15 cellular contexts compared by ENCODE assay signal in the genomic region with DNA sequence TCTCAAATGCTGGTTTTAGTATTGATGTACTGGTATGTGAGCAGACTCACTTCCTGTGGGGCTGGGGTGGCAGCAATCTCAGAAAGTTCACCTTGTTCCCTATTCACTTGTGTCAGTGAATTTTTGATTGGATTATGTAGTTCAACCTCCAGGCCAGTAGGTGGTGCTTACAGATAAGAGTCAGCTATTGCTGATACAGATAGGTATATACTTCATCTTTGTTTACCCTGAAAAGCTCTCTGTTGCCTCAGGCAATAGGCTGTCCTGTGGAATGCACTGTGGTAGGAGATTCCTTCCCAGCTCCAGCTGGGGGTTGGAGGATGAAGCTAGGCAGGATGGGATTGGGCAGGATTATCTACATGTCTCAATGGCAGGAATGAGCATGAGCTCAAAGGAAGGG.
DNase-seq lines count a peak whose midpoint lies in the region; ATAC-seq and TF ChIP-seq lines count a peak whose summit lies in the region.
"Had no signal": no experiment of that assay in that cellular context is flagged by ENCODE, and none has a peak within 500 bp of the region (broad histone marks: within the 10 kb centered on the region; RNA-seq: fewer than 3 reads in every experiment).

No MANE protein-coding gene starts in this region.

- H2AFZ ChIP-seq in MM.1S (ENCODE audit: low read length): no peak overlapping the region
- H2AFZ ChIP-seq: hepatocyte had no signal

- H3K36me3 Mint-ChIP-seq in endodermal cell (ENCODE audit: low read depth): no peaks in the 10 kb centered on the region
- H3K36me3 Mint-ChIP-seq in T-helper 2 cell treated with Interferon-gamma antibody and Interleukin-4, amounts not matched to agents 5 μg/mL and 100 μg/mL, for 36 hours (ENCODE audit: low read depth): no peaks in the 10 kb centered on the region
- H3K36me3 Mint-ChIP-seq: memory B cell had no signal

- H3K4me3 ChIP-seq in MM.1S (ENCODE audit: low read length) (no peak overlapping the region), endodermal cell (ENCODE audit: low read length) (no peak overlapping the region)
- H3K4me3 ChIP-seq: hepatocyte, thoracic aorta had no signal

- H3K4me3 Mint-ChIP-seq in endodermal cell: no peak overlapping the region
- no peak overlapping the region for H3K4me3 Mint-ChIP-seq in T-helper 2 cell treated with Interferon-gamma antibody and Interleukin-4, amounts not matched to agents 5 μg/mL and 100 μg/mL, for 36 hours
- H3K4me3 Mint-ChIP-seq: memory B cell had no signal

- peaks cover 18% of the 10 kb centered on the region for H3K9me3 Mint-ChIP-seq in endodermal cell
- H3K9me3 Mint-ChIP-seq in T-helper 2 cell treated with Interferon-gamma antibody and Interleukin-4, amounts not matched to agents 5 μg/mL and 100 μg/mL, for 36 hours: peaks cover 33% of the 10 kb centered on the region

- no peak overlapping the region for H3K4me2 ChIP-seq in MM.1S (ENCODE audit: low read depth, low read length)
- H3K4me2 ChIP-seq: hepatocyte had no signal

- intact Hi-C loops in posterior vena cava (cut with DNase I): no loop called here

- H3K4me1 ChIP-seq in MM.1S (ENCODE audit: low read length) (peaks cover 8% of the 10 kb centered on the region), endodermal cell (ENCODE audit: control insufficient read depth, insufficient read depth, low read length) (no peaks in the 10 kb centered on the region)

- no peaks in the 10 kb centered on the region for H4K20me1 ChIP-seq in MM.1S (ENCODE audit: insufficient read depth, low read length)

- no peaks in the 10 kb centered on the region for H3K4me1 Mint-ChIP-seq in endodermal cell
- no peaks in the 10 kb centered on the region for H3K4me1 Mint-ChIP-seq in T-helper 2 cell treated with Interferon-gamma antibody and Interleukin-4, amounts not matched to agents 5 μg/mL and 100 μg/mL, for 36 hours (ENCODE audit: low read depth)
- H3K4me1 Mint-ChIP-seq: memory B cell had no signal

- no peak overlapping the region for H3K27ac ChIP-seq in C4-2B
- H3K27ac ChIP-seq in MM.1S (ENCODE audit: low read length): no peak overlapping the region
- H3K27ac ChIP-seq in endodermal cell (ENCODE audit: low read depth, low read length): no peak overlapping the region
- H3K27ac ChIP-seq: hepatocyte, thoracic aorta had no signal

- H3K36me3 ChIP-seq in MM.1S (replicated peaks; ENCODE audit: insufficient read depth, low read length) (no peaks in the 10 kb centered on the region), endodermal cell (ENCODE audit: control insufficient read depth, insufficient read depth, low read length) (no peaks in the 10 kb centered on the region)
- H3K36me3 ChIP-seq: thoracic aorta had no signal

- H3K9ac ChIP-seq in MM.1S (ENCODE audit: low read length): no peak overlapping the region
- no peak overlapping the region for H3K9ac ChIP-seq in endodermal cell (ENCODE audit: extremely low read depth, low read length, poor library complexity, severe bottlenecking)

- H3K9me3 ChIP-seq in MM.1S (replicated peaks; ENCODE audit: insufficient read depth, low read length) (no peaks in the 10 kb centered on the region), endodermal cell (ENCODE audit: control insufficient read depth, low read length) (peaks cover 9% of the 10 kb centered on the region)
- H3K9me3 ChIP-seq: thoracic aorta had no signal

- no peaks in the 10 kb centered on the region for H3K9me2 ChIP-seq in MM.1S (replicated peaks; ENCODE audit: insufficient read depth, low read length)

- H3K27me3 Mint-ChIP-seq in endodermal cell (ENCODE audit: insufficient read depth): no peaks in the 10 kb centered on the region
- no peaks in the 10 kb centered on the region for H3K27me3 Mint-ChIP-seq in T-helper 2 cell treated with Interferon-gamma antibody and Interleukin-4, amounts not matched to agents 5 μg/mL and 100 μg/mL, for 36 hours (ENCODE audit: low read depth)
- H3K27me3 Mint-ChIP-seq: memory B cell had no signal

- no peak overlapping the region for H3K27ac Mint-ChIP-seq in endodermal cell
- no peak overlapping the region for H3K27ac Mint-ChIP-seq in T-helper 2 cell treated with Interferon-gamma antibody and Interleukin-4, amounts not matched to agents 5 μg/mL and 100 μg/mL, for 36 hours
- H3K27ac Mint-ChIP-seq: memory B cell had no signal

- H3K27me3 ChIP-seq in MM.1S (replicated peaks; ENCODE audit: insufficient read depth, low read length) (no peaks in the 10 kb centered on the region), endodermal cell (ENCODE audit: control insufficient read depth, insufficient read depth, low read length, poor library complexity, severe bottlenecking) (no peaks in the 10 kb centered on the region)
- H3K27me3 ChIP-seq: hepatocyte had no signal

- peak; percentile 54 for ATAC-seq in GM19463 (IDR thresholded peaks at IDR 0.05; ENCODE audit: unreplicated experiment)

- H3K79me2 ChIP-seq in MM.1S (ENCODE audit: low read length): no peaks in the 10 kb centered on the region
- H3K79me2 ChIP-seq: hepatocyte had no signal

- peak; percentile 33 for DNase-seq in MM.1S
- DNase-seq in endodermal cell: peak; percentile 44
- DNase-seq in posterior vena cava (ENCODE audit: low spot score): no peak
- no peak for DNase-seq in T-helper 2 cell treated with Interferon-gamma antibody and Interleukin-4, amounts not matched to agents 5 μg/mL and 100 μg/mL, for 36 hours (ENCODE audit: low spot score)
- DNase-seq in NCI-H524 treated with DMSO at 0.1 percent for 48 hours (lab: John Stamatoyannopoulos, UW): no peak
- no peak for DNase-seq in A172 (ENCODE audit: low spot score)
- DNase-seq: activated CD8-positive, alpha-beta memory T cell treated with anti-CD3 and anti-CD28 coated beads, Interleukin-2, amount 50 U/mL, for 4 hours; amniotic stem cell; KBM-7; NCI-H774 had no signal

- TF ChIP-seq CTCF in C4-2B (conservative IDR thresholded peaks at IDR 0.05): peak; percentile 50
- peak; percentile 31 for TF ChIP-seq CTCF in MM.1S (IDR thresholded peaks at IDR 0.05; ENCODE audit: low read length)
- TF ChIP-seq CTCF in endodermal cell (conservative IDR thresholded peaks at IDR 0.05): peak; percentile 47

- H3F3A ChIP-seq in MM.1S (ENCODE audit: insufficient read depth, low read length): no peaks in the 10 kb centered on the region

Comparison
In these comparisons a context has a peak if more than half of its experiments do, and no peak if none do; other contexts are left out.
1. DNase-seq: peak in MM.1S (single experiment) and endodermal cell (single experiment); none in posterior vena cava (single experiment), T-helper 2 cell treated with Interferon-gamma antibody and Interleukin-4, amounts not matched to agents 5 μg/mL and 100 μg/mL, for 36 hours (single experiment), NCI-H524 treated with DMSO at 0.1 percent for 48 hours (single experiment) and A172 (single experiment).
2. Peak in every context shown above with its lines, with median percentiles within 50 percentile points of each other: CTCF ChIP-seq.